20 cellular contexts compared by ENCODE assay signal in genomic region chrX:40040686-40041461, GRCh38. TPM values are rescaled to one million over a fixed set of nuclear protein-coding genes. Genes with fewer than 3 reads are reported as not detected.
DNase-seq lines count a peak whose midpoint lies in the region; ATAC-seq and TF ChIP-seq lines count a peak whose summit lies in the region.
"Had no signal": no experiment of that assay in that cellular context is flagged by ENCODE, and none has a peak within 500 bp of the region (broad histone marks: within the 10 kb centered on the region; RNA-seq: fewer than 3 reads in every experiment).

No MANE protein-coding gene starts in this region.

- no peak for TF ChIP-seq POLR2A in prostate gland (IDR thresholded peaks at IDR 0.05)

- 45% methylated on average over 4 of the region's 4 CpGs for WGBS in prostate gland

- H3K27ac ChIP-seq in prostate gland: no peak overlapping the region
- H3K27ac ChIP-seq: colonic mucosa, ovary, skin epidermis, upper lobe of right lung had no signal

- peak overlapping the region; percentile 42 for H3K4me3 Mint-ChIP-seq in natural killer cell treated with Interleukin-12 subunit alpha and Interleukin-12 subunit beta and Interleukin-15 and Interleukin-18, amount 100 ng/mL, for 72 hours
- no peak overlapping the region for H3K4me3 Mint-ChIP-seq in natural killer cell
- peak overlapping the region; percentile 72 for H3K4me3 Mint-ChIP-seq in activated naive CD8-positive, alpha-beta T cell treated with anti-CD3 and anti-CD28 coated beads, Interleukin-2, amount 10 ng/mL, durations not matched to agents 7 days and 5 days
- H3K4me3 Mint-ChIP-seq: stimulated activated memory B cell treated with anti-CD40 and anti-IgM and Interleukin-4, amounts not matched to agents 10 μg/mL and 1 μg/mL and 100 μg/mL, for 72 hours had no signal

- H3K4me1 Mint-ChIP-seq in natural killer cell treated with Interleukin-12 subunit alpha and Interleukin-12 subunit beta and Interleukin-15 and Interleukin-18, amount 100 ng/mL, for 72 hours (ENCODE audit: low read depth in 2 of 2): peaks cover 16 to 22% of the 10 kb centered on the region in 2 donors
- H3K4me1 Mint-ChIP-seq in natural killer cell: peaks cover 0 to 13% of the 10 kb centered on the region in 2 donors
- H3K4me1 Mint-ChIP-seq in activated naive CD8-positive, alpha-beta T cell treated with anti-CD3 and anti-CD28 coated beads, Interleukin-2, amount 10 ng/mL, durations not matched to agents 7 days and 5 days: peaks cover 18% of the 10 kb centered on the region

- ATAC-seq in natural killer cell treated with Interleukin-12 subunit alpha and Interleukin-12 subunit beta and Interleukin-15 and Interleukin-18, amount 100 ng/mL, for 72 hours: no peak
- no peak for ATAC-seq in natural killer cell
- no peak for ATAC-seq in activated naive CD8-positive, alpha-beta T cell treated with anti-CD3 and anti-CD28 coated beads, Interleukin-2, amount 10 ng/mL, durations not matched to agents 7 days and 5 days (ENCODE audit: low read depth)
- ATAC-seq: GM12878; PC-3; stimulated activated memory B cell treated with anti-CD40 and anti-IgM and Interleukin-4, amounts not matched to agents 10 μg/mL and 1 μg/mL and 100 μg/mL, for 72 hours; upper lobe of right lung had no signal

- H3K9me3 Mint-ChIP-seq in natural killer cell treated with Interleukin-12 subunit alpha and Interleukin-12 subunit beta and Interleukin-15 and Interleukin-18, amount 100 ng/mL, for 72 hours: no peaks in the 10 kb centered on the region
- H3K9me3 Mint-ChIP-seq in natural killer cell: no peaks in the 10 kb centered on the region
- H3K9me3 Mint-ChIP-seq in activated naive CD8-positive, alpha-beta T cell treated with anti-CD3 and anti-CD28 coated beads, Interleukin-2, amount 10 ng/mL, durations not matched to agents 7 days and 5 days: peaks cover 1% of the 10 kb centered on the region
- H3K9me3 Mint-ChIP-seq: stimulated activated memory B cell treated with anti-CD40 and anti-IgM and Interleukin-4, amounts not matched to agents 10 μg/mL and 1 μg/mL and 100 μg/mL, for 72 hours had no signal

- H3K36me3 ChIP-seq in prostate gland: no peaks in the 10 kb centered on the region
- H3K36me3 ChIP-seq: BE2C, colonic mucosa, ovary, upper lobe of right lung had no signal

- DNase-seq in natural killer cell treated with Interleukin-12 subunit alpha and Interleukin-12 subunit beta and Interleukin-15 and Interleukin-18, amount 100 ng/mL, for 72 hours (ENCODE audit: low spot score): no peak
- DNase-seq in natural killer cell (no peak), OCI-M1 (lab: John Stamatoyannopoulos, UW) (peak; percentile 49), prostate gland (ENCODE audit: low spot score) (no peak), pons (ENCODE audit: low spot score) (no peak), DMS 273 (lab: John Stamatoyannopoulos, UW; ENCODE audit: unreplicated experiment) (no peak), A172 (ENCODE audit: low spot score) (no peak)
- DNase-seq in activated naive CD8-positive, alpha-beta T cell treated with anti-CD3 and anti-CD28 coated beads, Interleukin-2, amount 10 ng/mL, durations not matched to agents 7 days and 5 days: no peak
- DNase-seq: activated T-cell treated with anti-CD3 and anti-CD28 coated beads, Interleukin-2, amount 50 U/mL, for 72 hours; BE2C; colonic mucosa; glutamatergic neuron; NCI-H146; ovary; PC-3; upper lobe of right lung had no signal

- intact Hi-C loops in natural killer cell (cut with micrococcal nuclease): no loop called here
- intact Hi-C loops in prostate gland (cut with DNase I): no loop called here

- H3K27me3 Mint-ChIP-seq in natural killer cell treated with Interleukin-12 subunit alpha and Interleukin-12 subunit beta and Interleukin-15 and Interleukin-18, amount 100 ng/mL, for 72 hours: peaks cover 0 to 2% of the 10 kb centered on the region in 2 donors
- H3K27me3 Mint-ChIP-seq in natural killer cell (ENCODE audit: low read depth in 2 of 2): no peaks in the 10 kb centered on the region
- H3K27me3 Mint-ChIP-seq in activated naive CD8-positive, alpha-beta T cell treated with anti-CD3 and anti-CD28 coated beads, Interleukin-2, amount 10 ng/mL, durations not matched to agents 7 days and 5 days: no peaks in the 10 kb centered on the region
- H3K27me3 Mint-ChIP-seq: stimulated activated memory B cell treated with anti-CD40 and anti-IgM and Interleukin-4, amounts not matched to agents 10 μg/mL and 1 μg/mL and 100 μg/mL, for 72 hours had no signal

- H3K4me1 ChIP-seq in prostate gland (replicated peaks): no peaks in the 10 kb centered on the region
- H3K4me1 ChIP-seq: BE2C, colonic mucosa, upper lobe of right lung had no signal

- H3K27ac Mint-ChIP-seq in natural killer cell treated with Interleukin-12 subunit alpha and Interleukin-12 subunit beta and Interleukin-15 and Interleukin-18, amount 100 ng/mL, for 72 hours: peak overlapping the region in 1 of 2 donors; percentile 35
- no peak overlapping the region for H3K27ac Mint-ChIP-seq in natural killer cell
- H3K27ac Mint-ChIP-seq in activated naive CD8-positive, alpha-beta T cell treated with anti-CD3 and anti-CD28 coated beads, Interleukin-2, amount 10 ng/mL, durations not matched to agents 7 days and 5 days: peak overlapping the region; percentile 85
- H3K27ac Mint-ChIP-seq: IgD-negative memory B cell; stimulated activated memory B cell treated with anti-CD40 and anti-IgM and Interleukin-4, amounts not matched to agents 10 μg/mL and 1 μg/mL and 100 μg/mL, for 72 hours had no signal

- no peaks in the 10 kb centered on the region for H3K9me3 ChIP-seq in prostate gland
- H3K9me3 ChIP-seq: BE2C, colonic mucosa, ovary, upper lobe of right lung had no signal

- no peaks in the 10 kb centered on the region for H3K27me3 ChIP-seq in prostate gland (replicated peaks; ENCODE audit: insufficient read depth)
- H3K27me3 ChIP-seq: BE2C, colonic mucosa, ovary, upper lobe of right lung had no signal

- no peaks in the 10 kb centered on the region for H3K36me3 Mint-ChIP-seq in natural killer cell treated with Interleukin-12 subunit alpha and Interleukin-12 subunit beta and Interleukin-15 and Interleukin-18, amount 100 ng/mL, for 72 hours
- no peaks in the 10 kb centered on the region for H3K36me3 Mint-ChIP-seq in natural killer cell
- peaks cover 3% of the 10 kb centered on the region for H3K36me3 Mint-ChIP-seq in activated naive CD8-positive, alpha-beta T cell treated with anti-CD3 and anti-CD28 coated beads, Interleukin-2, amount 10 ng/mL, durations not matched to agents 7 days and 5 days
- H3K36me3 Mint-ChIP-seq: IgD-negative memory B cell; stimulated activated memory B cell treated with anti-CD40 and anti-IgM and Interleukin-4, amounts not matched to agents 10 μg/mL and 1 μg/mL and 100 μg/mL, for 72 hours had no signal

- POLR2A ChIA-PET in activated naive CD8-positive, alpha-beta T cell treated with anti-CD3 and anti-CD28 coated beads, Interleukin-2, amount 10 ng/mL, durations not matched to agents 7 days and 5 days (lab: Charles Lee): no interaction called here

- H3K4me3 ChIP-seq in prostate gland: no peak overlapping the region
- H3K4me3 ChIP-seq: colonic mucosa, GM12878, ovary, skin epidermis, upper lobe of right lung had no signal

- TF ChIP-seq CTCF in natural killer cell (IDR thresholded peaks at IDR 0.05) (no peak), prostate gland (IDR thresholded peaks at IDR 0.05) (no peak)

RNA-seq across cellular contexts. Expression of gene BCOR, which starts 56.9 kb away (rescaled TPM):
- total RNA-seq in natural killer cell treated with Interleukin-12 subunit alpha and Interleukin-12 subunit beta and Interleukin-15 and Interleukin-18, amount 100 ng/mL, for 72 hours: 10 to 100 TPM; 52.3 to 56.7 TPM
- total RNA-seq in natural killer cell (10 to 100 TPM; 20.0 to 35.2 (median 29.2) TPM), prostate gland (10 to 100 TPM; 56.2 to 70.8 TPM)
- 10 to 100 TPM; 44.7 to 46.4 TPM for total RNA-seq in activated naive CD8-positive, alpha-beta T cell treated with anti-CD3 and anti-CD28 coated beads, Interleukin-2, amount 10 ng/mL, durations not matched to agents 7 days and 5 days
- total RNA-seq in A172 (2014; rRNA removed; shearing (Covaris generic)): 10.9 and 20.5 TPM in 2 replicates
